17 cellular contexts compared by ENCODE assay signal in the genomic region with DNA sequence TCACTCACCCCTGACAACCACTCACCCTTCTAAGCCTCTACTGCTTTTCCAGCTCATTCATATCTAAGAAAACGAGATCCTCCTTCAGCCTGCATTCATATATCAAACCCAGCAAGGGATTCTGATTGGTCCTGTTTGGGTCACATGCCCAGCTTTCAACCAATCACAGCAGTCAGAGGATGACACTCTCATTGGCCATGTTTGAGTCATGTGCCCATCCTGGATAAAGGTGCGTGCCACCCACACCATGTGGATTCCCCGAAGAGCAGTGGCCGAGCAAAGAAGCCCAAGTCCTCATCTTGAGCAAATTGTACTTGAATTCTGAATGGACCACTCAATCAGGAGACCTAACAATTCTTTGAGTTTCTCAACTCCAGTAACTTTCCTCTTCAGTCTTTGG. TPM values are rescaled to one million over a fixed set of nuclear protein-coding genes. Genes with fewer than 3 reads are reported as not detected.
"Had no signal": no experiment of that assay in that cellular context is flagged by ENCODE, and none has a peak within 500 bp of the region (broad histone marks: within the 10 kb centered on the region; RNA-seq: fewer than 3 reads in every experiment).

No MANE protein-coding gene starts in this region.

- DNase-seq: activated CD4-positive, alpha-beta memory T cell treated with anti-CD3 and anti-CD28 coated beads for 36 hours; activated effector memory CD4-positive, alpha-beta T cell treated with anti-CD3 and anti-CD28 coated beads, Interleukin-2, amount 50 U/mL, for 16 hours; activated T-cell treated with anti-CD3 and anti-CD28 coated beads, Interleukin-2, amount 50 U/mL, for 4 hours; adrenal gland; endodermal cell; head of caudate nucleus; kidney glomerular epithelial cell; left ventricle myocardium superior; mucosa of descending colon; naive thymus-derived CD4-positive, alpha-beta T cell; ovary; sigmoid colon; spleen; thyroid gland had no signal

- ATAC-seq: activated T-cell treated with anti-CD3 and anti-CD28 coated beads, Interleukin-2, amount 50 U/mL, for 4 hours; left ventricle myocardium superior; mucosa of descending colon; naive thymus-derived CD4-positive, alpha-beta T cell; stimulated activated effector memory CD8-positive, alpha-beta T cell treated with anti-CD3 and anti-CD28 coated beads, Interleukin-12 subunit alpha, Interleukin-12 subunit beta, amount 100 ng/mL, for 72 hours had no signal

- H3K4me3 ChIP-seq: adrenal gland, mucosa of descending colon, ovary, sigmoid colon, spleen, thyroid gland had no signal

- H3K27ac ChIP-seq: adrenal gland, ovary, sigmoid colon, spleen, thyroid gland, VCaP had no signal

RNA-seq across cellular contexts. Expression of gene SCNN1G, which starts 45.0 kb away (rescaled TPM):
- total RNA-seq: activated CD4-positive, alpha-beta memory T cell treated with anti-CD3 and anti-CD28 coated beads for 36 hours; activated T-cell treated with anti-CD3 and anti-CD28 coated beads, Interleukin-2, amount 50 U/mL, for 4 hours; chondrocyte; naive thymus-derived CD4-positive, alpha-beta T cell; spleen had no signal
- polyA plus RNA-seq: naive thymus-derived CD4-positive, alpha-beta T cell had no signal
